In genomic region chr15:25542648-25543047, GRCh38 we compare ENCODE assay signal across 18 cellular contexts.
"Had no signal": no experiment of that assay in that cellular context is flagged by ENCODE, and none has a peak within 500 bp of the region (broad histone marks: within the 10 kb centered on the region; RNA-seq: fewer than 3 reads in every experiment).

No MANE protein-coding gene starts in this region.

- H3K4me3 ChIP-seq: adrenal gland, coronary artery had no signal

- FAIRE-seq: endothelial cell of umbilical vein, islet of Langerhans had no signal

- H3K9me3 Mint-ChIP-seq: activated CD4-positive, alpha-beta memory T cell treated with anti-CD3 and anti-CD28 coated beads, Interleukin-2, amount 10 ng/mL, durations not matched to agents 7 days and 5 days; activated naive CD4-positive, alpha-beta T cell treated with anti-CD3 and anti-CD28 coated beads, Interleukin-2, amount 50 U/mL, for 24 hours; activated T-cell treated with anti-CD3 and anti-CD28 coated beads, Interleukin-2, amount 50 U/mL, for 4 hours; nephron progenitor cell had no signal

- H3K4me1 Mint-ChIP-seq: activated CD4-positive, alpha-beta memory T cell treated with anti-CD3 and anti-CD28 coated beads, Interleukin-2, amount 10 ng/mL, durations not matched to agents 7 days and 5 days; activated naive CD4-positive, alpha-beta T cell treated with anti-CD3 and anti-CD28 coated beads, Interleukin-2, amount 50 U/mL, for 24 hours; memory B cell; stimulated activated memory B cell treated with anti-CD40 and anti-IgM and Interleukin-4, amounts not matched to agents 10 μg/mL and 1 μg/mL and 100 μg/mL, for 72 hours had no signal

- DNase-seq: activated CD4-positive, alpha-beta memory T cell treated with anti-CD3 and anti-CD28 coated beads, Interleukin-2, amount 10 ng/mL, durations not matched to agents 7 days and 5 days; activated CD4-positive, alpha-beta T cell treated with anti-CD3 and anti-CD28 coated beads for 36 hours; activated effector memory CD4-positive, alpha-beta T cell treated with Interleukin-2 at 50 U/mL for 16 hours; activated T-cell treated with anti-CD3 and anti-CD28 coated beads, Interleukin-2, amount 50 U/mL, for 4 hours; central memory CD4-positive, alpha-beta T cell; effector CD4-positive, alpha-beta T cell; nephron progenitor cell; stimulated activated CD4-positive, alpha-beta T cell treated with anti-CD3 and anti-CD28 coated beads, Interleukin-2, amount 100 ng/mL, for 48 hours; T-helper 2 cell; trophoblast cell had no signal

- H3K27me3 Mint-ChIP-seq: activated CD4-positive, alpha-beta memory T cell treated with anti-CD3 and anti-CD28 coated beads, Interleukin-2, amount 10 ng/mL, durations not matched to agents 7 days and 5 days; activated CD4-positive, alpha-beta T cell treated with anti-CD3 and anti-CD28 coated beads for 36 hours; memory B cell; progenitor cell of endocrine pancreas; stimulated activated memory B cell treated with anti-CD40 and anti-IgM and Interleukin-4, amounts not matched to agents 10 μg/mL and 1 μg/mL and 100 μg/mL, for 72 hours had no signal

- H3K27me3 ChIP-seq: adrenal gland had no signal

- H3K9me3 ChIP-seq: adrenal gland had no signal

- H3K27ac ChIP-seq: adrenal gland, coronary artery had no signal

- H3K27ac Mint-ChIP-seq: activated CD4-positive, alpha-beta memory T cell treated with anti-CD3 and anti-CD28 coated beads, Interleukin-2, amount 10 ng/mL, durations not matched to agents 7 days and 5 days; activated CD4-positive, alpha-beta T cell treated with anti-CD3 and anti-CD28 coated beads for 36 hours; activated naive CD4-positive, alpha-beta T cell treated with anti-CD3 and anti-CD28 coated beads, Interleukin-2, amount 50 U/mL, for 24 hours; memory B cell; nephron progenitor cell; progenitor cell of endocrine pancreas; stimulated activated memory B cell treated with anti-CD40 and anti-IgM and Interleukin-4, amounts not matched to agents 10 μg/mL and 1 μg/mL and 100 μg/mL, for 72 hours had no signal

- H3K36me3 ChIP-seq: adrenal gland had no signal

- H3K4me3 Mint-ChIP-seq: activated CD4-positive, alpha-beta memory T cell treated with anti-CD3 and anti-CD28 coated beads, Interleukin-2, amount 10 ng/mL, durations not matched to agents 7 days and 5 days; activated CD4-positive, alpha-beta T cell treated with anti-CD3 and anti-CD28 coated beads for 36 hours; activated naive CD4-positive, alpha-beta T cell treated with anti-CD3 and anti-CD28 coated beads, Interleukin-2, amount 50 U/mL, for 24 hours; activated T-cell treated with anti-CD3 and anti-CD28 coated beads, Interleukin-2, amount 50 U/mL, for 4 hours; memory B cell; nephron progenitor cell; stimulated activated memory B cell treated with anti-CD40 and anti-IgM and Interleukin-4, amounts not matched to agents 10 μg/mL and 1 μg/mL and 100 μg/mL, for 72 hours had no signal

- H3K36me3 Mint-ChIP-seq: activated naive CD4-positive, alpha-beta T cell treated with anti-CD3 and anti-CD28 coated beads, Interleukin-2, amount 50 U/mL, for 24 hours; stimulated activated memory B cell treated with anti-CD40 and anti-IgM and Interleukin-4, amounts not matched to agents 10 μg/mL and 1 μg/mL and 100 μg/mL, for 72 hours had no signal

- ATAC-seq: activated CD4-positive, alpha-beta T cell treated with anti-CD3 and anti-CD28 coated beads for 36 hours; activated T-cell treated with anti-CD3 and anti-CD28 coated beads, Interleukin-2, amount 50 U/mL, for 4 hours; stimulated activated memory B cell treated with anti-CD40 and anti-IgM and Interleukin-4, amounts not matched to agents 10 μg/mL and 1 μg/mL and 100 μg/mL, for 72 hours had no signal
